1 cellular context compared by ENCODE assay signal in genomic region chr4:140755811-140756291, GRCh38.
TF ChIP-seq lines count a peak whose summit lies in the region.

No MANE protein-coding gene starts in this region.

TF ChIP-seq in IMR-90, 13 proteins besides CTCF, POLR2A, EP300 and RAD21 (continued from another document):
- TF ChIP-seq USF2 (IDR thresholded peaks at IDR 0.05; ENCODE audit: low read depth, low read length) (no peak), RFX5 (IDR thresholded peaks at IDR 0.05; ENCODE audit: low read depth, low read length) (no peak), BHLHE40 (IDR thresholded peaks at IDR 0.05; ENCODE audit: low read depth, low read length) (no peak), SMC3 (IDR thresholded peaks at IDR 0.05; ENCODE audit: low read depth, low read length) (no peak), NFE2L2 (IDR thresholded peaks at IDR 0.05; ENCODE audit: low read depth, low read length) (no peak), ELK1 (IDR thresholded peaks at IDR 0.05; ENCODE audit: borderline replicate concordance, low read depth, low read length) (no peak), CHD1 (IDR thresholded peaks at IDR 0.05; ENCODE audit: low read depth, low read length) (no peak), FOS (IDR thresholded peaks at IDR 0.05; ENCODE audit: low read depth, low read length) (no peak), RCOR1 (IDR thresholded peaks at IDR 0.05; ENCODE audit: insufficient replicate concordance, low read length) (no peak), MAZ (IDR thresholded peaks at IDR 0.05; ENCODE audit: borderline replicate concordance, low read depth, low read length) (no peak), MXI1 (IDR thresholded peaks at IDR 0.05; ENCODE audit: borderline replicate concordance, low read depth, low read length) (no peak)
